Comparison of ENCODE assay signal across 12 cellular contexts in the genomic region with DNA sequence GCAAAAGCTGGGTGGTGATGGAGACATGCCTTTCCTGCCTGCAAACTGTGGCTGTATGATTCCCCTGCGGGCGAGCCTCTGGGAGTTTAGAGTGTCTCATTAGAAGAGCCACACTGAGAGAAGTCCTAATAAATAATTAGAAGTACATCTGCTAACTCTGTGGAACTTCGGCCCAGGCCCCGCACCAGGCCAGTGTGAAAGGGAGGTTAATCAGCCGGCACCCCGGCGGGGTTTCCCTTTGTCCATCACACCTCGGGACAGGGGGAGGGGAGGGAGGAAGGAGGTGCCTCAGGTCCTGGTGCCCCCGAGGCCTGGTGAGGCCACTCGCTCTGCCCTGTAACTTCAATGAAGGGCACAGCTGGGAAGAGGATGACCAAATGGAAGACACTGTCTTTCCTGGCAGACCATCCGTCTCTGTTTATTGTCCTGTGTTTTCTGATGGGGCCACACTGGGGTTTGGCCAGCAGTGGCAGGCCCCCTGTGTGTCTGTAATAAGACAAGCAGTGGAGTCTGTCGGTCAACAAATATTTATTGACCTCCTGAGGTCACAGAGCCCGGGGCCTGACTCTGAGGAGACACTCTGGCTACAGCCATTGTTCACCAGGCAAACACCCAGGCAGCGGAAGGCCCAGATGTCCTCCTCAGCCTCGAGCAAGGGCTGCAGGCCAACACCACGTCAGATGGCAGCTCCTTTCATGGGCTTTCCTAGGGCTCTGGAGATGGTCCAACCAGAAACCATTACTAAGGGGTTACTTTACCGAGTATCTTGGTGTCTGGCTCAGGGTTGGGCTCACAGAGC.
DNase-seq lines count a peak whose midpoint lies in the region; TF ChIP-seq lines count a peak whose summit lies in the region.
"Had no signal": no experiment of that assay in that cellular context is flagged by ENCODE, and none has a peak within 500 bp of the region (broad histone marks: within the 10 kb centered on the region; RNA-seq: fewer than 3 reads in every experiment).

No MANE protein-coding gene starts in this region.

- H3K27me3 ChIP-seq in layer of hippocampus (ENCODE audit: control insufficient read depth, insufficient read depth, low read length) (no peaks in the 10 kb centered on the region), osteoblast (ENCODE audit: insufficient read depth, low read length) (no peaks in the 10 kb centered on the region), Caco-2 (replicated peaks; ENCODE audit: control insufficient read depth, insufficient read depth, low read length) (no peaks in the 10 kb centered on the region)

- no peak overlapping the region for H2AFZ ChIP-seq in osteoblast (ENCODE audit: low read length)

- intact Hi-C loops in Caco-2 (cut with micrococcal nuclease; ENCODE audit: unreplicated experiment): no loop called here

- POLR2A ChIA-PET in Caco-2 (lab: Charles Lee): no interaction called here

- DNase-seq in NCI-H1694 (lab: John Stamatoyannopoulos, UW): peak; percentile 97
- peak; percentile 40 for DNase-seq in astrocyte of the hippocampus (ENCODE audit: low read depth, low spot score)
- DNase-seq in osteoblast (ENCODE audit: insufficient read length, low spot score, missing footprints): no peak
- DNase-seq in chondrocyte (ENCODE audit: low spot score): no peak
- no peak for DNase-seq in Caco-2
- DNase-seq: activated effector memory CD4-positive, alpha-beta T cell treated with anti-CD3 and anti-CD28 coated beads, Interleukin-2, amount 50 U/mL, for 16 hours; COR-L47; IMR-90; NCI-H187 treated with DMSO at 0.1 percent for 48 hours had no signal

- BruUV-seq in Caco-2 (replicated peaks; lab: Mats Ljungman, UMichigan): no TSS peak

- H3K27ac ChIP-seq in layer of hippocampus (ENCODE audit: low read depth, low read length) (peak overlapping the region; percentile 87), temporal lobe (ENCODE audit: low read depth, low read length) (peak overlapping the region; percentile 93), osteoblast (ENCODE audit: low read depth, low read length) (no peak overlapping the region)

- TF ChIP-seq CTCF in osteoblast (IDR thresholded peaks at IDR 0.05; ENCODE audit: extremely low read depth, low read depth, low read length): no peak
- TF ChIP-seq CTCF in chondrocyte (IDR thresholded peaks at IDR 0.05): no peak
- no peak for TF ChIP-seq CTCF in Caco-2 (IDR thresholded peaks at IDR 0.05; ENCODE audit: insufficient read depth in 1 of 2, low read depth in 1 of 2, low read length in 1 of 2, severe bottlenecking in 1 of 2, unreplicated experiment in 1 of 2)

- no peaks in the 10 kb centered on the region for H3K36me3 ChIP-seq in osteoblast (ENCODE audit: insufficient read depth, low read length)
- no peaks in the 10 kb centered on the region for H3K36me3 ChIP-seq in Caco-2 (ENCODE audit: control insufficient read depth, insufficient read depth, low read length)

- no peak overlapping the region for H3K4me3 Mint-ChIP-seq in chondrocyte (ENCODE audit: unreplicated experiment)
- no peak overlapping the region for H3K4me3 Mint-ChIP-seq in Caco-2 (ENCODE audit: unreplicated experiment)
- H3K4me3 Mint-ChIP-seq: central memory CD8-positive, alpha-beta T cell had no signal

- no peaks in the 10 kb centered on the region for H3K4me1 Mint-ChIP-seq in chondrocyte (ENCODE audit: low read depth)
- no peaks in the 10 kb centered on the region for H3K4me1 Mint-ChIP-seq in Caco-2 (ENCODE audit: low read depth, unreplicated experiment)

- H3K9me3 Mint-ChIP-seq in chondrocyte (ENCODE audit: low read depth): no peaks in the 10 kb centered on the region
- H3K9me3 Mint-ChIP-seq in Caco-2 (ENCODE audit: unreplicated experiment): no peaks in the 10 kb centered on the region
- H3K9me3 Mint-ChIP-seq: central memory CD8-positive, alpha-beta T cell had no signal

- H3K9me3 ChIP-seq in osteoblast (ENCODE audit: low read depth, low read length) (no peaks in the 10 kb centered on the region), Caco-2 (no peaks in the 10 kb centered on the region)

- H4K20me1 ChIP-seq in osteoblast (ENCODE audit: insufficient read depth, low read length): no peaks in the 10 kb centered on the region

- H3K4me3 ChIP-seq in osteoblast (ENCODE audit: insufficient read depth, low read length) (no peak overlapping the region), Caco-2 (ENCODE audit: low read depth, low read length) (no peak overlapping the region)

- no peaks in the 10 kb centered on the region for H3K36me3 Mint-ChIP-seq in chondrocyte (ENCODE audit: low read depth)
- H3K36me3 Mint-ChIP-seq in Caco-2 (ENCODE audit: insufficient read depth, unreplicated experiment): no peaks in the 10 kb centered on the region

- CTCF ChIA-PET in Caco-2 (lab: Charles Lee): no interaction called here

- H3K27me3 Mint-ChIP-seq in chondrocyte (ENCODE audit: low read depth): peaks cover 3% of the 10 kb centered on the region
- no peaks in the 10 kb centered on the region for H3K27me3 Mint-ChIP-seq in Caco-2 (ENCODE audit: insufficient read depth, unreplicated experiment)
- H3K27me3 Mint-ChIP-seq: central memory CD8-positive, alpha-beta T cell had no signal

- H3K79me2 ChIP-seq in osteoblast (ENCODE audit: insufficient read depth, low read length): no peaks in the 10 kb centered on the region

- H3K4me1 ChIP-seq in osteoblast (ENCODE audit: insufficient read depth, low read length) (no peaks in the 10 kb centered on the region), Caco-2 (no peaks in the 10 kb centered on the region)

- H3K27ac Mint-ChIP-seq in chondrocyte (ENCODE audit: unreplicated experiment) (no peak overlapping the region), Caco-2 (ENCODE audit: unreplicated experiment) (no peak overlapping the region)

- H3K4me2 ChIP-seq in osteoblast (ENCODE audit: insufficient read depth, low read length): no peak overlapping the region

Comparison
In these comparisons a context has a peak if more than half of its experiments do, and no peak if none do; other contexts are left out.
1. DNase-seq: peak in NCI-H1694 (single experiment) and astrocyte of the hippocampus (single experiment); none in osteoblast (single experiment), chondrocyte (single experiment) and Caco-2 (0 of 2).